12 cellular contexts compared by ENCODE assay signal in the genomic region with DNA sequence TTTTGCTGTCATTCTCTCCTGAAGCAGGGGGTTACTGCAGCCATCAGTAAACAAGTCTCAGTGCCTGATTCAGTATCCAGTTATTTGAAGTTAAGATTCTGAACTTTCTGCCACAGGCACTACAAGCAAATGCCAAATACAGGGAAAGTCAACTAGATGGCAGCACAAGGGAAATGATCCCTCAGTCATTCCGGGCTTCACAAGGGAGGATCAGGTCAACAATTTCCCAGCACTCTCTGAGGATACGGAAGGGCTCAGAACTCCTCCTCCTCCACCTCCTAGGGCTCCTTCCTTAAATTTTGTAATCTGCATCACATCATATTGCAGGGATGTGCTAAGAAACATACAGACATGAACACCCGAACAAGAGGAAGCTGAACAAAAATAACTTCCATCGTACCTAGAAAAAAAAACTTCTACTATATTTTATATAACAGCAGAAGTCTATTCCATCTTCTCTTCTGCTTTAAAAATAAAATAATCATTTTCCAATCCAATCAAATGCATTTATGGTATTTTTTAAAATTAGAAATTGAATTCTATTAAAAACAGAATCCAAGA.
DNase-seq lines count a peak whose midpoint lies in the region; ATAC-seq, FAIRE-seq and TF ChIP-seq lines count a peak whose summit lies in the region.
"Had no signal": no experiment of that assay in that cellular context is flagged by ENCODE, and none has a peak within 500 bp of the region (broad histone marks: within the 10 kb centered on the region; RNA-seq: fewer than 3 reads in every experiment).

No MANE protein-coding gene starts in this region.

- BruUV-seq in HCT116 (replicated peaks; lab: Mats Ljungman, UMichigan) = no TSS peak

- ATAC-seq in HCT116 (peak; percentile 94), HG03432 (IDR thresholded peaks at IDR 0.05; ENCODE audit: unreplicated experiment) (no peak), HG03378 (IDR thresholded peaks at IDR 0.05; ENCODE audit: unreplicated experiment) (no peak)

- H3K79me2 ChIP-seq in ACC112 (ENCODE audit: control insufficient read depth, insufficient read depth, low read length, unreplicated experiment) (no peaks in the 10 kb centered on the region), HCT116 (ENCODE audit: insufficient read depth, low read length) (no peaks in the 10 kb centered on the region)

- H4K20me1 ChIP-seq in HCT116 (ENCODE audit: insufficient read depth) = no peaks in the 10 kb centered on the region

- no peak overlapping the region for H3K27ac Mint-ChIP-seq in activated CD4-positive, alpha-beta T cell treated with anti-CD3 and anti-CD28 coated beads, Interleukin-2, amount 10 ng/mL, durations not matched to agents 24 days and 14 days

- H3K4me2 ChIP-seq in HCT116 (ENCODE audit: low read length) = no peak overlapping the region

- no peak for TF ChIP-seq POLR2A in HCT116 (IDR thresholded peaks at IDR 0.05; ENCODE audit: borderline replicate concordance, extremely low read depth, insufficient read depth, insufficient read length)

- peak overlapping the region; percentile 66 for H2AFZ ChIP-seq in ACC112 (ENCODE audit: low read length, unreplicated experiment)
- peak overlapping the region; percentile 2 for H2AFZ ChIP-seq in HCT116 (ENCODE audit: low read depth, low read length, poor library complexity, severe bottlenecking)

- no peaks in the 10 kb centered on the region for H3K4me1 Mint-ChIP-seq in activated CD4-positive, alpha-beta T cell treated with anti-CD3 and anti-CD28 coated beads, Interleukin-2, amount 10 ng/mL, durations not matched to agents 24 days and 14 days

- peaks cover 16% of the 10 kb centered on the region for H3K4me1 ChIP-seq in ACC112 (ENCODE audit: control insufficient read depth, insufficient read depth, low read length, unreplicated experiment)
- H3K4me1 ChIP-seq in HCT116 (ENCODE audit: control insufficient read depth in 1 of 2, insufficient read depth in 2 of 2, low read length in 2 of 2) = no peaks in the 10 kb centered on the region; a peak in 1 of 4 replicates
- peaks cover 0 to 10% of the 10 kb centered on the region in 2 donors for H3K4me1 ChIP-seq in ascending aorta

- RAD21 ChIA-PET in HCT116 (lab: Charles Lee; ENCODE audit: low non-redundant PET in 1 of 2, low total read pairs in 2 of 2, uncharacterized antibody in 2 of 2, unreplicated experiment in 2 of 2) = no interaction called here

- H3K36me3 Mint-ChIP-seq in activated CD4-positive, alpha-beta T cell treated with anti-CD3 and anti-CD28 coated beads, Interleukin-2, amount 10 ng/mL, durations not matched to agents 24 days and 14 days (ENCODE audit: low read depth) = no peaks in the 10 kb centered on the region

- TF ChIP-seq CTCF in HCT116 (IDR thresholded peaks at IDR 0.05 in 2 of 3, conservative IDR thresholded peaks at IDR 0.05 in 1 of 3; ENCODE audit: borderline replicate concordance in 1 of 3, insufficient read depth in 1 of 3, low read depth in 2 of 3, low read length in 2 of 3) = peak; percentile 9 to 40 (median 38); a peak in 4 of 6 replicates
- TF ChIP-seq CTCF in ascending aorta (IDR thresholded peaks at IDR 0.05) = peak in 1 of 3 experiments; percentile 34

- H3K27ac ChIP-seq in ACC112 (ENCODE audit: low read depth, low read length) (no peak overlapping the region), HCT116 (ENCODE audit: low read depth, low read length) (no peak overlapping the region), ascending aorta (peak overlapping the region; percentile 43 to 68)
- H3K27ac ChIP-seq: neutrophil had no signal

- peak; percentile 94 for FAIRE-seq in islet of Langerhans (lab: Jason Lieb, UNC)
- FAIRE-seq: endometrium had no signal

- H3K36me3 ChIP-seq in ACC112 (ENCODE audit: insufficient read depth, low read length) (no peaks in the 10 kb centered on the region), HCT116 (ENCODE audit: control insufficient read depth in 1 of 2, insufficient read depth in 2 of 2, low read length in 2 of 2) (no peaks in the 10 kb centered on the region), ascending aorta (no peaks in the 10 kb centered on the region)
- H3K36me3 ChIP-seq: neutrophil had no signal

- POLR2A ChIA-PET in HCT116 (lab: Charles Lee) = no interaction called here

- peak; percentile 42; the same call in 1 of the 2 replicates for TF ChIP-seq RAD21 in HCT116 (IDR thresholded peaks at IDR 0.05; ENCODE audit: low read depth)

- peaks cover 12% of the 10 kb centered on the region for H3K27me3 Mint-ChIP-seq in activated CD4-positive, alpha-beta T cell treated with anti-CD3 and anti-CD28 coated beads, Interleukin-2, amount 10 ng/mL, durations not matched to agents 24 days and 14 days

- no peak overlapping the region for H3K9ac ChIP-seq in HCT116 (ENCODE audit: low read length)

- H3K4me3 ChIP-seq in ACC112 (ENCODE audit: low read depth, low read length) (no peak overlapping the region), HCT116 (replicated peaks in 1 of 2; ENCODE audit: low read depth in 1 of 2, low read length in 2 of 2) (no peak overlapping the region), ascending aorta (peak overlapping the region in 1 of 2 donors; percentile 31)

- H3K27me3 ChIP-seq in ACC112 (ENCODE audit: insufficient read depth, low read length) (no peaks in the 10 kb centered on the region), HCT116 (ENCODE audit: insufficient read depth, low read length) (no peaks in the 10 kb centered on the region), ascending aorta (no peaks in the 10 kb centered on the region)

- no peak overlapping the region for H3K4me3 Mint-ChIP-seq in activated CD4-positive, alpha-beta T cell treated with anti-CD3 and anti-CD28 coated beads, Interleukin-2, amount 10 ng/mL, durations not matched to agents 24 days and 14 days

- no peaks in the 10 kb centered on the region for H3K9me2 ChIP-seq in HCT116 (ENCODE audit: insufficient read depth)

- H3K9me3 Mint-ChIP-seq in activated CD4-positive, alpha-beta T cell treated with anti-CD3 and anti-CD28 coated beads, Interleukin-2, amount 10 ng/mL, durations not matched to agents 24 days and 14 days = no peaks in the 10 kb centered on the region

- DNase-seq in HCT116 (ENCODE audit: low read depth, low spot score) (peak; percentile 35), ascending aorta (ENCODE audit: low spot score in 2 of 2) (no peak), NCI-H146 treated with DMSO at 0.1 percent for 48 hours (lab: John Stamatoyannopoulos, UW; ENCODE audit: unreplicated experiment) (no peak)
- no peak for DNase-seq in activated CD4-positive, alpha-beta T cell treated with anti-CD3 and anti-CD28 coated beads, Interleukin-2, amount 10 ng/mL, durations not matched to agents 24 days and 14 days
- DNase-seq: DND-41, SHP77 had no signal

- H3K9me3 ChIP-seq in HCT116 (ENCODE audit: control insufficient read depth in 1 of 2, insufficient read depth in 1 of 2, low read depth in 1 of 2, low read length in 2 of 2) (no peaks in the 10 kb centered on the region), ascending aorta (no peaks in the 10 kb centered on the region)
- H3K9me3 ChIP-seq: neutrophil had no signal

- CTCF ChIA-PET in HCT116 (lab: Charles Lee) = interaction anchor here (1.5 kb wide), 1 partner anchor 125 kb away, joined by 5 read pairs; no protein-coding TSS in a partner anchor

- intact Hi-C loops in HCT116 (cut with micrococcal nuclease) = loop anchor here (5.0 kb wide), 1 partner anchor 125 kb away; no protein-coding TSS in a partner anchor
- intact Hi-C loops in ascending aorta (cut with DNase I) = no loop called here
- intact Hi-C loops in activated CD4-positive, alpha-beta T cell treated with anti-CD3 and anti-CD28 coated beads, Interleukin-2, amount 10 ng/mL, durations not matched to agents 24 days and 14 days (cut with micrococcal nuclease) = no loop called here

TF ChIP-seq in HCT116, 20 proteins besides CTCF, POLR2A, EP300 and RAD21:
- TF ChIP-seq, protein P1, sequence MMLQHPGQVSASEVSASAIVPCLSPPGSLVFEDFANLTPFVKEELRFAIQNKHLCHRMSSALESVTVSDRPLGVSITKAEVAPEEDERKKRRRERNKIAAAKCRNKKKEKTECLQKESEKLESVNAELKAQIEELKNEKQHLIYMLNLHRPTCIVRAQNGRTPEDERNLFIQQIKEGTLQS (IDR thresholded peaks at IDR 0.05) = no peak
- TF ChIP-seq TCF7L2 (IDR thresholded peaks at IDR 0.05; ENCODE audit: borderline replicate concordance, extremely low read depth, insufficient read depth, insufficient read length) (peak; percentile 12), JUND (IDR thresholded peaks at IDR 0.05) (no peak)
TF ChIP-seq in HCT116: peak in this region for 1.

Comparison
In these comparisons a context has a peak if more than half of its experiments do, and no peak if none do; other contexts are left out.
1. H3K27ac ChIP-seq: peak in ascending aorta (2 of 2); none in ACC112 (single experiment) and HCT116 (single experiment).